Comparison of ENCODE assay signal across 31 cellular contexts in the genomic region with DNA sequence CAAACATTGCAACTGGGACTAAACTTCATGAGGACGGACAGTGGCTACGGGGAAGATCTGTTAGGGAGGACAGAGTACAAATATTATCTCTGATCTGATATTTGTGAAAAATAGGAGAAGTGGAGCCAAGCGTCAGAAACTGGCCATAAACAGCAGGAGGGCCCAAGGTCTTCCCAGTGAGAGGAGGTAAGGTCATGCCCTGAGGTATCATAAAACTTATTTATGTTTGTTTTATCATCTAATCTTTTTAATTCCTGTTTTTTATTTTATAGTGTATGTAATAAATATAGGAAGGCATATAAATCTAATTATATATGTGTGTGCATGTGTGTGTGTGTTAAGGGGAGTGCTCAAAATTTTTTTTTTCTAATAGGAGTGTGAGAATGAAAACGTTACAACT. TPM values are rescaled to one million over a fixed set of nuclear protein-coding genes. Genes with fewer than 3 reads are reported as not detected.
"Had no signal": no experiment of that assay in that cellular context is flagged by ENCODE, and none has a peak within 500 bp of the region (broad histone marks: within the 10 kb centered on the region; RNA-seq: fewer than 3 reads in every experiment).

No MANE protein-coding gene starts in this region.

- DNase-seq: naive thymus-derived CD8-positive, alpha-beta T cell; nephron progenitor cell; occipital lobe; ovary; posterior cingulate gyrus; psoas muscle; right cardiac atrium; right lobe of liver; spleen; stimulated activated CD4-positive, alpha-beta T cell treated with anti-CD3 and anti-CD28 coated beads, Interleukin-12 subunit alpha, Interleukin-12 subunit beta, amount 100 ng/mL, for 4 hours; stimulated activated CD4-positive, alpha-beta T cell treated with anti-CD3 and anti-CD28 coated beads, Interleukin-1b, Interleukin-23, amount 100 ng/mL, for 48 hours; stimulated activated CD4-positive, alpha-beta T cell treated with anti-CD3 and anti-CD28 coated beads, Interleukin-4, amount 100 ng/mL, for 1 hour; stimulated activated CD4-positive, alpha-beta T cell treated with anti-CD3 and anti-CD28 coated beads, Interleukin-4, amount 100 ng/mL, for 4 hours; stimulated activated CD8-positive, alpha-beta memory T cell treated with anti-CD3 and anti-CD28 coated beads, Interleukin-4, amount 100 ng/mL, for 48 hours; stimulated activated naive CD4-positive, alpha-beta T cell; stimulated activated naive CD8-positive, alpha-beta T cell treated with anti-CD3 and anti-CD28 coated beads, Interleukin-15, amount 100 ng/mL, for 72 hours; stimulated activated naive CD8-positive, alpha-beta T cell treated with anti-CD3 and anti-CD28 coated beads, Interleukin-15, Interleukin-2, amounts not matched to agents 100 U/mL and 50 U/mL, for 24 hours; substantia nigra; testis; tibial artery; transverse colon; upper lobe of right lung; uterus had no signal

- H3K9me3 ChIP-seq: ovary, psoas muscle, right lobe of liver, spleen, suprapubic skin, testis, tibial artery, transverse colon, upper lobe of right lung, uterus had no signal

- H2AFZ ChIP-seq: parathyroid adenoma had no signal

- H3K36me3 Mint-ChIP-seq: naive thymus-derived CD8-positive, alpha-beta T cell; natural killer cell treated with Interleukin-12 subunit alpha and Interleukin-12 subunit beta and Interleukin-15 and Interleukin-18, amount 100 ng/mL, for 72 hours; stimulated activated memory B cell treated with anti-CD40 and anti-IgM and Interleukin-4, amounts not matched to agents 10 μg/mL and 1 μg/mL and 100 μg/mL, for 72 hours; type B pancreatic cell had no signal

- H3K4me1 ChIP-seq: parathyroid adenoma, psoas muscle, right lobe of liver, spleen, testis had no signal

- H3K79me2 ChIP-seq: parathyroid adenoma had no signal

- H3K27ac ChIP-seq: ovary, parathyroid adenoma, psoas muscle, right lobe of liver, skin epidermis, spleen, suprapubic skin, testis, tibial artery, transverse colon, upper lobe of right lung, uterus had no signal

- H3K9ac ChIP-seq: parathyroid adenoma had no signal

- H3K36me3 ChIP-seq: ovary, right lobe of liver, spleen, suprapubic skin, tibial artery, transverse colon, upper lobe of right lung, uterus had no signal

- H3K4me2 ChIP-seq: smooth muscle cell had no signal

- H3K4me3 ChIP-seq: ovary, psoas muscle, right lobe of liver, skin epidermis, smooth muscle cell, spleen, suprapubic skin, testis, tibial artery, transverse colon, upper lobe of right lung, uterus had no signal

- H3K9me3 Mint-ChIP-seq: naive thymus-derived CD8-positive, alpha-beta T cell; natural killer cell treated with Interleukin-12 subunit alpha and Interleukin-12 subunit beta and Interleukin-15 and Interleukin-18, amount 100 ng/mL, for 72 hours; stimulated activated memory B cell treated with anti-CD40 and anti-IgM and Interleukin-4, amounts not matched to agents 10 μg/mL and 1 μg/mL and 100 μg/mL, for 72 hours; stimulated activated naive CD8-positive, alpha-beta T cell treated with anti-CD3 and anti-CD28 coated beads, Interleukin-15, amount 100 ng/mL, for 72 hours; type B pancreatic cell had no signal

- H3K27ac Mint-ChIP-seq: natural killer cell treated with Interleukin-12 subunit alpha and Interleukin-12 subunit beta and Interleukin-15 and Interleukin-18, amount 100 ng/mL, for 72 hours; nephron progenitor cell; progenitor cell of endocrine pancreas; stimulated activated memory B cell treated with anti-CD40 and anti-IgM and Interleukin-4, amounts not matched to agents 10 μg/mL and 1 μg/mL and 100 μg/mL, for 72 hours; type B pancreatic cell had no signal

- ATAC-seq: naive thymus-derived CD8-positive, alpha-beta T cell; natural killer cell treated with Interleukin-12 subunit alpha and Interleukin-12 subunit beta and Interleukin-15 and Interleukin-18, amount 100 ng/mL, for 72 hours; psoas muscle; right cardiac atrium; right lobe of liver; stimulated activated memory B cell treated with anti-CD40 and anti-IgM and Interleukin-4, amounts not matched to agents 10 μg/mL and 1 μg/mL and 100 μg/mL, for 72 hours; stimulated activated naive CD8-positive, alpha-beta T cell treated with anti-CD3 and anti-CD28 coated beads, Interleukin-15, amount 100 ng/mL, for 72 hours; stimulated activated naive CD8-positive, alpha-beta T cell treated with anti-CD3 and anti-CD28 coated beads, Interleukin-15, Interleukin-2, amounts not matched to agents 100 U/mL and 50 U/mL, for 24 hours; upper lobe of right lung had no signal

- H3K27me3 ChIP-seq: ovary, right lobe of liver, suprapubic skin, testis, tibial artery, transverse colon, upper lobe of right lung, uterus had no signal

RNA-seq across cellular contexts. Expression of gene RAI2, which starts 51.8 kb away (rescaled TPM):
- total RNA-seq: smooth muscle cell had no signal
